ENCODE assay signal across 12 cellular contexts in genomic region chr1:86753700-86754099, GRCh38. TPM values are rescaled to one million over a fixed set of nuclear protein-coding genes. Genes with fewer than 3 reads are reported as not detected.
DNase-seq lines count a peak whose midpoint lies in the region; ATAC-seq, FAIRE-seq and TF ChIP-seq lines count a peak whose summit lies in the region.
"Had no signal": no experiment of that assay in that cellular context is flagged by ENCODE, and none has a peak within 500 bp of the region (broad histone marks: within the 10 kb centered on the region; RNA-seq: fewer than 3 reads in every experiment).

No MANE protein-coding gene starts in this region.

- no peak for TF ChIP-seq POLR2A in HepG2 (IDR thresholded peaks at IDR 0.05; ENCODE audit: insufficient read depth in 1 of 2, low read depth in 2 of 2, low read length in 2 of 2)

- BruUV-seq in HepG2 (replicated peaks; lab: Mats Ljungman, UMichigan): no TSS peak

- peak; percentile 50 to 56 for ATAC-seq in activated CD4-positive, CD25-positive, alpha-beta regulatory T cell treated with anti-CD3 and anti-CD28 coated beads, Interleukin-2, amount 50 U/mL, for 24 hours
- ATAC-seq in SK-N-SH treated with all-trans-retinoic acid at 6 μM for 48 hours: peak; percentile 37; the same call in 1 of the 3 replicates
- peak; percentile 73 for ATAC-seq in HepG2
- no peak for ATAC-seq in GM18870 (IDR thresholded peaks at IDR 0.05; ENCODE audit: unreplicated experiment)

- peak; percentile 47 for TF ChIP-seq CTCF in HepG2 (CRISPR knock-in tag; IDR thresholded peaks at IDR 0.05)
- no peak for TF ChIP-seq CTCF in CD14-positive monocyte (IDR thresholded peaks at IDR 0.05)

- no peak overlapping the region for H3K27ac ChIP-seq in HepG2 (ENCODE audit: extremely low read length, insufficient read depth, low read length)

- no peak overlapping the region for H3K9ac ChIP-seq in HepG2 (ENCODE audit: insufficient read depth, low read depth, low read length)

- intact Hi-C loops in HepG2 (cut with micrococcal nuclease; ENCODE audit: unreplicated experiment) (no loop called here), CD14-positive monocyte (cut with micrococcal nuclease) (no loop called here)

- H3K36me3 ChIP-seq in HepG2 (replicated peaks in 1 of 2; ENCODE audit: control insufficient read depth in 1 of 2, insufficient read depth in 2 of 2, low read length in 2 of 2): no peaks in the 10 kb centered on the region

- H3K79me2 ChIP-seq in HepG2 (ENCODE audit: insufficient read depth, low read length): no peaks in the 10 kb centered on the region

- no peak overlapping the region for H3K4me3 ChIP-seq in HepG2 (replicated peaks in 1 of 3; ENCODE audit: insufficient read depth in 1 of 3, low read depth in 2 of 3, low read length in 3 of 3)

- H3K9me3 ChIP-seq in HepG2 (ENCODE audit: low read length): no peaks in the 10 kb centered on the region

- no peak for TF ChIP-seq RAD21 in HepG2 (CRISPR knock-in tag; IDR thresholded peaks at IDR 0.05)

- peaks cover 1 to 11% (median 5%) of the 10 kb centered on the region in 3 donors for H3K27me3 Mint-ChIP-seq in CD14-positive monocyte (ENCODE audit: low read depth in 3 of 3)

- H4K20me1 ChIP-seq in HepG2 (ENCODE audit: insufficient read depth, low read length): no peaks in the 10 kb centered on the region

- peaks cover 0 to 3% (median 0%) of the 10 kb centered on the region in 7 donors for H3K9me3 Mint-ChIP-seq in CD14-positive monocyte

- CTCF ChIA-PET in HepG2 (lab: Yijun Ruan, JAX; ENCODE audit: low intra/inter-chr PET ratio, low total read pairs): no interaction called here

- in situ Hi-C loops in HepG2 (cut with HindIII; ENCODE audit: extremely low pct_ligation_motif_present, low pct_unique_long_range_greater_than_20kb): no loop called here

- H2AFZ ChIP-seq in HepG2 (ENCODE audit: low read length): no peak overlapping the region

- FAIRE-seq in HepG2 (lab: Jason Lieb, UNC): peak; percentile 48
- FAIRE-seq: small intestine had no signal

- no peaks in the 10 kb centered on the region for H3K36me3 Mint-ChIP-seq in CD14-positive monocyte
- H3K36me3 Mint-ChIP-seq: CD4-positive, CD25-positive, alpha-beta regulatory T cell had no signal

- H3K27ac Mint-ChIP-seq in CD14-positive monocyte: no peak overlapping the region

- TF ChIP-seq EP300 in HepG2 (IDR thresholded peaks at IDR 0.05; ENCODE audit: low read depth in 2 of 2, low read length in 2 of 2): no peak
- no peak for TF ChIP-seq EP300 in HepG2 (CRISPR knock-in tag; IDR thresholded peaks at IDR 0.05; ENCODE audit: borderline replicate concordance)

- no peak overlapping the region for H3K4me3 Mint-ChIP-seq in CD14-positive monocyte
- H3K4me3 Mint-ChIP-seq: CD4-positive, CD25-positive, alpha-beta regulatory T cell had no signal

- H3K27me3 ChIP-seq in HepG2 (ENCODE audit: control insufficient read depth in 1 of 2, insufficient read depth in 2 of 2, low read length in 2 of 2): no peaks in the 10 kb centered on the region

- no peak for DNase-seq in activated CD4-positive, CD25-positive, alpha-beta regulatory T cell treated with anti-CD3 and anti-CD28 coated beads, Interleukin-2, amount 50 U/mL, for 72 hours
- DNase-seq in LHCN-M2 (ENCODE audit: low read depth) (peak; percentile 51), HepG2 (ENCODE audit: low spot score) (peak; percentile 67), HCEC 1CT (no peak), CD14-positive monocyte (ENCODE audit: low spot score) (no peak)
- DNase-seq: central memory CD4-positive, alpha-beta T cell; small intestine; trophoblast cell had no signal

- H3K4me2 ChIP-seq in HepG2 (ENCODE audit: low read depth, low read length): no peak overlapping the region

- peaks cover 43% of the 10 kb centered on the region for H3K4me1 ChIP-seq in HepG2 (ENCODE audit: insufficient read depth, low read length)

- POLR2A ChIA-PET in HepG2 (lab: Yijun Ruan, JAX): interaction anchor here (1.0 to 1.6 kb wide), 5 partner anchors 20 to 58 kb away, joined by 3 to 14 read pairs (median 3); partner anchors contain the start of gene SH3GLB1

- peaks cover 11% of the 10 kb centered on the region for H3K4me1 Mint-ChIP-seq in CD14-positive monocyte
- H3K4me1 Mint-ChIP-seq: CD4-positive, CD25-positive, alpha-beta regulatory T cell had no signal

TF ChIP-seq in SK-N-SH treated with all-trans-retinoic acid at 6 μM for 48 hours, 23 proteins besides CTCF, POLR2A, EP300 and RAD21 (continues in another document):
- no peak for TF ChIP-seq ZNF565 (CRISPR knock-in tag; conservative IDR thresholded peaks at IDR 0.05; ENCODE audit: low read depth)
- no peak for TF ChIP-seq PPARA (CRISPR knock-in tag; IDR thresholded peaks at IDR 0.05; ENCODE audit: borderline replicate concordance)
- no peak for TF ChIP-seq CSDC2 (CRISPR knock-in tag; IDR thresholded peaks at IDR 0.05)
- TF ChIP-seq BACH2 (CRISPR knock-in tag; IDR thresholded peaks at IDR 0.05; ENCODE audit: borderline replicate concordance): no peak
- TF ChIP-seq GLIS3 (CRISPR knock-in tag; IDR thresholded peaks at IDR 0.05): no peak
- no peak for TF ChIP-seq OSR1 (CRISPR knock-in tag; IDR thresholded peaks at IDR 0.05)
- TF ChIP-seq, protein P1, sequence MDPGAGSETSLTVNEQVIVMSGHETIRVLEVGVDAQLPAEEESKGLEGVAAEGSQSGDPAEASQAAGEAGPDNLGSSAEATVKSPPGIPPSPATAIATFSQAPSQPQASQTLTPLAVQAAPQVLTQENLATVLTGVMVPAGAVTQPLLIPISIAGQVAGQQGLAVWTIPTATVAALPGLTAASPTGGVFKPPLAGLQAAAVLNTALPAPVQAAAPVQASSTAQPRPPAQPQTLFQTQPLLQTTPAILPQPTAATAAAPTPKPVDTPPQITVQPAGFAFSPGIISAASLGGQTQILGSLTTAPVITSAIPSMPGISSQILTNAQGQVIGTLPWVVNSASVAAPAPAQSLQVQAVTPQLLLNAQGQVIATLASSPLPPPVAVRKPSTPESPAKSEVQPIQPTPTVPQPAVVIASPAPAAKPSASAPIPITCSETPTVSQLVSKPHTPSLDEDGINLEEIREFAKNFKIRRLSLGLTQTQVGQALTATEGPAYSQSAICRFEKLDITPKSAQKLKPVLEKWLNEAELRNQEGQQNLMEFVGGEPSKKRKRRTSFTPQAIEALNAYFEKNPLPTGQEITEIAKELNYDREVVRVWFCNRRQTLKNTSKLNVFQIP (CRISPR knock-in tag; IDR thresholded peaks at IDR 0.05; ENCODE audit: borderline replicate concordance, low read depth): no peak
- no peak for TF ChIP-seq ZNF8 (CRISPR knock-in tag; IDR thresholded peaks at IDR 0.05)
- TF ChIP-seq ZNF70 (CRISPR knock-in tag; IDR thresholded peaks at IDR 0.05): no peak

TF ChIP-seq in HepG2, 621 proteins besides CTCF, POLR2A, EP300 and RAD21:
- TF ChIP-seq EHMT2 (IDR thresholded peaks at IDR 0.05; ENCODE audit: borderline replicate concordance, low read depth, low read length) (no peak), ZNF383 (CRISPR knock-in tag; IDR thresholded peaks at IDR 0.05; ENCODE audit: borderline replicate concordance) (no peak), FOSL2 (CRISPR knock-in tag; IDR thresholded peaks at IDR 0.05) (0 out of 2 replicates have a peak, but pooled peaks have one; percentile 15), STAG1 (CRISPR knock-in tag; IDR thresholded peaks at IDR 0.05) (peak; percentile 40; the same call in 1 of the 2 replicates), SALL1 (CRISPR knock-in tag; IDR thresholded peaks at IDR 0.05) (no peak), FOXA1 (IDR thresholded peaks at IDR 0.05) (no peak), FOXA1 (CRISPR knock-in tag; IDR thresholded peaks at IDR 0.05) (peak; percentile 77), TFAP4 (IDR thresholded peaks at IDR 0.05; ENCODE audit: borderline replicate concordance, low read depth) (peak; percentile 42; the same call in 1 of the 2 replicates), SMC3 (IDR thresholded peaks at IDR 0.05; ENCODE audit: low read length) (peak; percentile 43; the same call in 1 of the 2 replicates), IRF2 (CRISPR knock-in tag; IDR thresholded peaks at IDR 0.05) (no peak), FOXA3 (CRISPR knock-in tag; IDR thresholded peaks at IDR 0.05) (peak; percentile 21; the same call in 1 of the 2 replicates)

RNA-seq across cellular contexts. Expression of gene SH3GLB1, which starts 49.3 kb away (rescaled TPM):
- 39.2 and 45.2 TPM in 2 replicates for total RNA-seq in LHCN-M2 (2014; rRNA removed)
- 56.6 TPM for polyA plus RNA-seq in LHCN-M2 (2012)
- 41.5 and 55.7 TPM in 2 replicates for total RNA-seq in HepG2 (2016; rRNA removed; fragmentation: Illumina TruSeq; extraction: Trizol)
- total RNA-seq in HepG2 (2016; cell fraction: cytosol; rRNA removed; fragmentation: Illumina TruSeq; extraction: Trizol; ENCODE audit: low read depth): 31.7 and 34.5 TPM in 2 replicates
- 40.7 and 48.7 TPM in 2 replicates for total RNA-seq in HepG2 (2016; cell fraction: insoluble cytoplasmic fraction; rRNA removed; fragmentation: Illumina TruSeq; extraction: Trizol)
- 50.0 and 52.9 TPM in 2 replicates for total RNA-seq in HepG2 (2016; cell fraction: membrane; rRNA removed; fragmentation: Illumina TruSeq; extraction: Trizol)
- total RNA-seq in HepG2 (2016; cell fraction: nucleus; rRNA removed; fragmentation: Illumina TruSeq; extraction: Trizol): 27.4 and 29.1 TPM in 2 replicates
- polyA plus RNA-seq in HepG2 (2011; rRNA removed): 19.1 and 26.0 TPM in 2 replicates
- polyA plus RNA-seq in HepG2 (2011; cell fraction: cytosol; rRNA removed): 12.0 and 16.2 TPM in 2 replicates
- polyA plus RNA-seq in HepG2 (2011; cell fraction: nucleus; rRNA removed): 8.1 and 9.6 TPM in 2 replicates
- 26.0 and 35.6 TPM in 2 replicates for polyA plus RNA-seq in HepG2 (2012)
- polyA plus RNA-seq in HepG2 (2016; cell fraction: cytosol; fragmentation: Illumina TruSeq; extraction: Trizol; ENCODE audit: low read depth): 33.7 and 40.6 TPM in 2 replicates
- 61.0 and 63.7 TPM in 2 replicates for polyA plus RNA-seq in HepG2 (2016; cell fraction: insoluble cytoplasmic fraction; fragmentation: Illumina TruSeq; extraction: Trizol; ENCODE audit: low read depth)
- 43.8 and 46.0 TPM in 2 replicates for polyA plus RNA-seq in HepG2 (2016; cell fraction: membrane; fragmentation: Illumina TruSeq; extraction: Trizol; ENCODE audit: low read depth)
- 44.9 and 48.5 TPM in 2 replicates for polyA plus RNA-seq in HepG2 (2016; cell fraction: nucleus; fragmentation: Illumina TruSeq; extraction: Trizol; ENCODE audit: insufficient read depth, low read depth)
- 11.0 and 12.6 TPM in 2 replicates for polyA minus RNA-seq in HepG2 (2011; rRNA and poly(A)+ RNA removed; ENCODE audit: low replicate concordance)
- 18.4 and 24.7 TPM in 2 replicates for polyA minus RNA-seq in HepG2 (2011; cell fraction: cytosol; rRNA and poly(A)+ RNA removed)
- polyA minus RNA-seq in HepG2 (2011; cell fraction: nucleus; rRNA and poly(A)+ RNA removed): 38.0 and 42.0 TPM in 2 replicates
- polyA plus RNA-seq in CD14-positive monocyte: 10 to 100 TPM; 75.8 to 92.3 TPM

Comparison
In these comparisons a context has a peak if more than half of its experiments do, and no peak if none do; other contexts are left out.
1. DNase-seq: peak in LHCN-M2 (single experiment) and HepG2 (single experiment); none in activated CD4-positive, CD25-positive, alpha-beta regulatory T cell treated with anti-CD3 and anti-CD28 coated beads, Interleukin-2, amount 50 U/mL, for 72 hours (single experiment), HCEC 1CT (single experiment) and CD14-positive monocyte (single experiment).